In genomic region chr1:234488954-234489691, GRCh38 we compare ENCODE assay signal across 2 cellular contexts.
TF ChIP-seq lines count a peak whose summit lies in the region.

No MANE protein-coding gene starts in this region.

TF ChIP-seq in IMR-90, 13 proteins besides CTCF, POLR2A, EP300 and RAD21:
- TF ChIP-seq CEBPB (IDR thresholded peaks at IDR 0.05; ENCODE audit: low read depth, low read length) (no peak), BHLHE40 (IDR thresholded peaks at IDR 0.05; ENCODE audit: low read depth, low read length) (no peak), NFE2L2 (IDR thresholded peaks at IDR 0.05; ENCODE audit: low read depth, low read length) (no peak), USF2 (IDR thresholded peaks at IDR 0.05; ENCODE audit: low read depth, low read length) (no peak), MAFK (IDR thresholded peaks at IDR 0.05; ENCODE audit: low read depth, low read length) (no peak), CHD1 (IDR thresholded peaks at IDR 0.05; ENCODE audit: low read depth, low read length) (no peak), ELK1 (IDR thresholded peaks at IDR 0.05; ENCODE audit: borderline replicate concordance, low read depth, low read length) (no peak), MXI1 (IDR thresholded peaks at IDR 0.05; ENCODE audit: borderline replicate concordance, low read depth, low read length) (no peak), RFX5 (IDR thresholded peaks at IDR 0.05; ENCODE audit: low read depth, low read length) (no peak), MAZ (IDR thresholded peaks at IDR 0.05; ENCODE audit: borderline replicate concordance, low read depth, low read length) (no peak), FOS (IDR thresholded peaks at IDR 0.05; ENCODE audit: low read depth, low read length) (no peak)

TF ChIP-seq in HepG2, 621 proteins besides CTCF, POLR2A, EP300 and RAD21:
- TF ChIP-seq ZNF816 (CRISPR knock-in tag; IDR thresholded peaks at IDR 0.05; ENCODE audit: borderline replicate concordance) (no peak), CBFB (CRISPR knock-in tag; IDR thresholded peaks at IDR 0.05) (no peak), WIZ (CRISPR knock-in tag; IDR thresholded peaks at IDR 0.05) (no peak), ZZZ3 (CRISPR knock-in tag; IDR thresholded peaks at IDR 0.05; ENCODE audit: borderline replicate concordance) (no peak), ZNF414 (CRISPR knock-in tag; IDR thresholded peaks at IDR 0.05) (no peak), SOX13 (IDR thresholded peaks at IDR 0.05) (no peak), SOX13 (CRISPR knock-in tag; conservative IDR thresholded peaks at IDR 0.05 in 1 of 2, IDR thresholded peaks at IDR 0.05 in 1 of 2) (no peak), ZNF180 (CRISPR knock-in tag; IDR thresholded peaks at IDR 0.05; ENCODE audit: borderline replicate concordance, low read depth) (no peak), ZSCAN20 (CRISPR knock-in tag; IDR thresholded peaks at IDR 0.05; ENCODE audit: borderline replicate concordance) (no peak), NPAS2 (CRISPR knock-in tag; IDR thresholded peaks at IDR 0.05; ENCODE audit: borderline replicate concordance) (no peak), CEBPG (CRISPR knock-in tag; IDR thresholded peaks at IDR 0.05) (no peak), SNAPC2 (CRISPR knock-in tag; IDR thresholded peaks at IDR 0.05) (no peak), PBX3 (CRISPR knock-in tag; IDR thresholded peaks at IDR 0.05; ENCODE audit: borderline replicate concordance) (no peak), MXD1 (CRISPR knock-in tag; IDR thresholded peaks at IDR 0.05) (no peak), ZNF446 (CRISPR knock-in tag; IDR thresholded peaks at IDR 0.05) (no peak), MAF1 (CRISPR knock-in tag; IDR thresholded peaks at IDR 0.05; ENCODE audit: borderline replicate concordance) (no peak), HBP1 (CRISPR knock-in tag; IDR thresholded peaks at IDR 0.05; ENCODE audit: low read depth) (no peak)
